In genomic region chr15:43198556-43198955, GRCh38 we compare ENCODE assay signal across 15 cellular contexts. TPM values are rescaled to one million over a fixed set of nuclear protein-coding genes. Genes with fewer than 3 reads are reported as not detected.
"Had no signal": no experiment of that assay in that cellular context is flagged by ENCODE, and none has a peak within 500 bp of the region (broad histone marks: within the 10 kb centered on the region; RNA-seq: fewer than 3 reads in every experiment).

No MANE protein-coding gene starts in this region.

RNA-seq across cellular contexts. Expression of gene EPB42, which starts 22.3 kb away (rescaled TPM):
- total RNA-seq: activated naive CD4-positive, alpha-beta T cell treated with anti-CD3 and anti-CD28 coated beads for 36 hours; activated naive CD4-positive, alpha-beta T cell treated with anti-CD3 and anti-CD28 coated beads, Interleukin-2, amount 50 U/mL, for 72 hours; activated naive CD8-positive, alpha-beta T cell treated with anti-CD3 and anti-CD28 coated beads for 36 hours; activated naive CD8-positive, alpha-beta T cell treated with anti-CD3 and anti-CD28 coated beads, Interleukin-2, amount 10 ng/mL, durations not matched to agents 7 days and 5 days; activated T-cell treated with anti-CD3 and anti-CD28 coated beads, Interleukin-2, amount 50 U/mL, for 4 hours; activated T-cell treated with anti-CD3 and anti-CD28 coated beads, Interleukin-2, amount 50 U/mL, for 72 hours; activated T-helper 1 cell treated with anti-CD3 and anti-CD28 coated beads, Interleukin-12 subunit alpha, Interleukin-12 subunit beta, Interleukin-2, Interleukin-4 antibody, amounts not matched to agents 30 ng/mL and 10 ng/mL and 1 ng/mL, durations not matched to agents 14 hours and 24 hours and 36 hours; activated T-helper 17 cell treated with anti-CD3 and anti-CD28 coated beads, Interleukin-2, amount 50 U/mL, for 72 hours; activated T-helper 2 cell treated with anti-CD3 and anti-CD28 coated beads, Interferon-gamma antibody, Interleukin-2, Interleukin-4, amounts not matched to agents 10 μg/mL and 5 μg/mL and 100 μg/mL, durations not matched to agents 14 hours and 24 hours and 36 hours; ascending aorta; astrocyte; body of pancreas; bronchial epithelial cell; chondrocyte had no signal
- polyA plus RNA-seq: aorta had no signal
